In genomic region chr2:181356526-181356925, GRCh38 we compare ENCODE assay signal across 18 cellular contexts.
"Had no signal": no experiment of that assay in that cellular context is flagged by ENCODE, and none has a peak within 500 bp of the region (broad histone marks: within the 10 kb centered on the region; RNA-seq: fewer than 3 reads in every experiment).

No MANE protein-coding gene starts in this region.

- H3K4me3 ChIP-seq: dorsolateral prefrontal cortex, gastroesophageal sphincter, lung, sigmoid colon, suprapubic skin, thyroid gland had no signal

- DNase-seq: cortex of kidney; dorsolateral prefrontal cortex; effector CD8-positive, alpha-beta T cell; foreskin fibroblast; glutamatergic neuron; left colon; left ventricle myocardium superior; mesenchymal stem cell; naive thymus-derived CD8-positive, alpha-beta T cell; posterior cingulate gyrus; sigmoid colon; small intestine; stimulated activated CD4-positive, alpha-beta T cell treated with anti-CD3 and anti-CD28 coated beads, Interleukin-12 subunit alpha, Interleukin-12 subunit beta, amount 100 ng/mL, for 4 hours; stimulated activated naive CD4-positive, alpha-beta T cell treated with Interleukin-2 at 50 U/mL for 16 hours; thyroid gland had no signal

- H3K27ac ChIP-seq: dorsolateral prefrontal cortex, gastroesophageal sphincter, sigmoid colon, suprapubic skin, thyroid gland had no signal

- H3K9me3 ChIP-seq: gastroesophageal sphincter, sigmoid colon, suprapubic skin, thyroid gland had no signal

- H3K36me3 ChIP-seq: gastroesophageal sphincter, sigmoid colon, suprapubic skin, thyroid gland had no signal

- H3K4me1 ChIP-seq: gastroesophageal sphincter, sigmoid colon, suprapubic skin, thyroid gland had no signal

- ATAC-seq: gastroesophageal sphincter; left colon; left ventricle myocardium superior; naive thymus-derived CD8-positive, alpha-beta T cell had no signal

- H3K27me3 ChIP-seq: gastroesophageal sphincter, sigmoid colon, suprapubic skin, thyroid gland had no signal
